ENCODE assay signal across 15 cellular contexts in the genomic region with DNA sequence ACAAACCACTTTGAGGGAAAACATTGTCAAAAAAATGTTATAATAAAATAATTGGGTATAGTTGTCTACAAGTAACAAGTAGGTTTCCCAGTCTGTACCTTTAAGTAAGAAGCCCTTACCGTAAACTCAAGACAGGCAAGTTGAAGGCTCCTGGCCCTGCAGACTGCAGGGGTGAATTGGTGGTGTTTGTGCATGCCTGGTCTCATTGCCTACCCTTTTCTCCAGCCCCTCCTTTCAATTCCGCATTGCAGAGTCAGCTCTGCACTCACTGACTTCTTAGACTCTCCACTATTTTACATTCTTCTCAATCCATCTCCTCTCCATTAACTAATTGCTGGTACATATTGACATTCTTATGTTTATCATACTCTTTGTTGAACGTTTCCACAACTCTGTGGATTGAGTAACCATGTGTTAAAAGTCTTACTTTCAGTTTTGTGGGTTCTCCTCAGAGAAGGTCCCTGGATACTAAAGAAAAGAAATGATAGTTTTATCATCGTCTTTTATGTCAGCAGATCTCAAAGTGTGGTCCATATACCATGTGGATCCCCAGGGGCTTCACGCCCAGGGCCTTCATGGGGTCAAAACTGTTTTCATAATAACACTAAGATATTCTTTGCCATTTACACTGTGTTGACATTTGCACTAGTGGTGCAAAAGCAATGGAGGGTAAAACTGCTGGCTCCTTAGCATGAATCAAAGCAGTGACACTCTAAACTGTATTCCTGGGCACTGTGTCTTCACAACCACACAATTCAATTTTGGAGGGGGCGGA.
A peak's percentile ranks its signal among the peaks of the same experiment; 100 is the strongest.
DNase-seq lines count a peak whose midpoint lies in the region; TF ChIP-seq lines count a peak whose summit lies in the region.
"Had no signal": no experiment of that assay in that cellular context is flagged by ENCODE, and none has a peak within 500 bp of the region (broad histone marks: within the 10 kb centered on the region; RNA-seq: fewer than 3 reads in every experiment).

No MANE protein-coding gene starts in this region.

- intact Hi-C loops in testis (cut with DNase I; ENCODE audit: low total_unique reads): no loop called here

- H3K9me3 Mint-ChIP-seq in nephron: no peaks in the 10 kb centered on the region
- H3K9me3 Mint-ChIP-seq: T-helper 2 cell treated with Interferon-gamma antibody and Interleukin-4, amounts not matched to agents 5 μg/mL and 100 μg/mL, for 36 hours had no signal

- H3K36me3 Mint-ChIP-seq in nephron (ENCODE audit: low read depth): peaks cover 11% of the 10 kb centered on the region

- H3K4me3 ChIP-seq in OCI-LY3 (ENCODE audit: low read length) (peak overlapping the region; percentile 36), fibroblast of mammary gland (ENCODE audit: control insufficient read depth, low read depth, low read length) (no peak overlapping the region), testis (no peak overlapping the region), GM23248 (no peak overlapping the region)

- in situ Hi-C loops in GM23248 (cut with MboI): no loop called here

- peak overlapping the region; percentile 36; the same call in 1 of the 2 replicates for H2AFZ ChIP-seq in OCI-LY3 (ENCODE audit: low read depth, low read length)
- H2AFZ ChIP-seq in GM23248: no peak overlapping the region

- H3K36me3 ChIP-seq in OCI-LY3 (replicated peaks; ENCODE audit: low read depth, low read length) (no peaks in the 10 kb centered on the region), testis (ENCODE audit: low read depth, missing control alignments) (no peaks in the 10 kb centered on the region), GM23248 (ENCODE audit: low read depth) (no peaks in the 10 kb centered on the region)

- H3K27ac Mint-ChIP-seq in nephron: peak overlapping the region; percentile 14 to 66 (median 64)
- H3K27ac Mint-ChIP-seq: T-helper 2 cell treated with Interferon-gamma antibody and Interleukin-4, amounts not matched to agents 5 μg/mL and 100 μg/mL, for 36 hours had no signal

- no peak overlapping the region for H3K27ac ChIP-seq in OCI-LY3 (ENCODE audit: low read length)
- no peak overlapping the region for H3K27ac ChIP-seq in testis
- H3K27ac ChIP-seq in GM23248: no peak overlapping the region

- H3K9me3 ChIP-seq in OCI-LY3 (ENCODE audit: insufficient read depth, low read length) (no peaks in the 10 kb centered on the region), testis (no peaks in the 10 kb centered on the region), GM23248 (ENCODE audit: low read depth) (no peaks in the 10 kb centered on the region)

- H3K27me3 ChIP-seq in OCI-LY3 (ENCODE audit: low read depth, low read length) (no peaks in the 10 kb centered on the region), testis (no peaks in the 10 kb centered on the region), GM23248 (replicated peaks; ENCODE audit: insufficient read depth) (no peaks in the 10 kb centered on the region)

- H3F3A ChIP-seq in GM23248 (ENCODE audit: insufficient read depth): no peaks in the 10 kb centered on the region

- no peaks in the 10 kb centered on the region for H3K9me2 ChIP-seq in GM23248 (ENCODE audit: insufficient read depth)

- no peaks in the 10 kb centered on the region for H3K27me3 Mint-ChIP-seq in nephron (ENCODE audit: low read depth)

- H3K4me3 Mint-ChIP-seq in nephron: peak overlapping the region in 1 of 3 experiments; percentile 3
- H3K4me3 Mint-ChIP-seq: T-helper 2 cell treated with Interferon-gamma antibody and Interleukin-4, amounts not matched to agents 5 μg/mL and 100 μg/mL, for 36 hours had no signal

- H3K4me1 Mint-ChIP-seq in nephron: peaks cover 13% of the 10 kb centered on the region

- H3K79me2 ChIP-seq in OCI-LY3 (ENCODE audit: low read length) (no peaks in the 10 kb centered on the region), GM23248 (ENCODE audit: insufficient read depth) (no peaks in the 10 kb centered on the region)

- no peak for TF ChIP-seq POLR2A in testis (IDR thresholded peaks at IDR 0.05)

- H3K9ac ChIP-seq in OCI-LY3 (ENCODE audit: low read length) (no peak overlapping the region), GM23248 (no peak overlapping the region)

- peaks cover 16% of the 10 kb centered on the region for H3K4me1 ChIP-seq in OCI-LY3 (ENCODE audit: low read length)
- no peaks in the 10 kb centered on the region for H3K4me1 ChIP-seq in testis
- no peaks in the 10 kb centered on the region for H3K4me1 ChIP-seq in GM23248 (ENCODE audit: insufficient read depth)

- H3K4me2 ChIP-seq in OCI-LY3 (ENCODE audit: low read length) (peak overlapping the region; percentile 63), GM23248 (ENCODE audit: unreplicated experiment) (no peak overlapping the region)

- H4K20me1 ChIP-seq in OCI-LY3 (ENCODE audit: insufficient read depth, low read length): no peaks in the 10 kb centered on the region
- H4K20me1 ChIP-seq in GM23248 (ENCODE audit: insufficient read depth): no peaks in the 10 kb centered on the region

- TF ChIP-seq CTCF in OCI-LY3 (IDR thresholded peaks at IDR 0.05; ENCODE audit: low read depth, low read length) (no peak), fibroblast of mammary gland (conservative IDR thresholded peaks at IDR 0.05; ENCODE audit: control insufficient read depth, insufficient read depth, low read depth, low read length) (no peak), nephron (IDR thresholded peaks at IDR 0.05; ENCODE audit: unreplicated experiment in 3 of 3) (no peak), testis (IDR thresholded peaks at IDR 0.05) (no peak)

- 63 to 65% methylated on average over 6 of the region's 6 CpGs for WGBS in testis, 2 donors
- 89 to 92% methylated on average over 6 of the region's 6 CpGs for whole genome bisulfite sequencing in GM23248 (ENCODE audit: low coverage in 1 of 2, low lambda C conversion rate in 2 of 2, missing lambda C conversion rate in 2 of 2), 2 experiments

- DNase-seq in AG20443 (ENCODE audit: low spot score) (peak; percentile 11), fibroblast of mammary gland (ENCODE audit: low read depth) (peak; percentile 4), testis (no peak), GM23248 (no peak), inferior parietal cortex (ENCODE audit: extremely low spot score) (no peak), HPDE6-E6E7 (ENCODE audit: extremely low spot score) (no peak)
- DNase-seq: activated CD8-positive, alpha-beta memory T cell treated with anti-CD3 and anti-CD28 coated beads, Interleukin-2, amount 50 U/mL, for 4 hours; activated naive CD4-positive, alpha-beta T cell treated with Interleukin-2 at 50 U/mL for 16 hours; effector CD4-positive, alpha-beta T cell; NCI-H2081; retina; Right ventricle myocardium superior had no signal

Comparison
In these comparisons a context has a peak if more than half of its experiments do, and no peak if none do; other contexts are left out.
1. DNase-seq: peak in AG20443 (single experiment) and fibroblast of mammary gland (single experiment); none in testis (single experiment), GM23248 (single experiment), inferior parietal cortex (single experiment) and HPDE6-E6E7 (single experiment).